ENCODE assay signal across 1 cellular context in genomic region chr2:61582191-61582590, GRCh38.
TF ChIP-seq lines count a peak whose summit lies in the region.

No MANE protein-coding gene starts in this region.

TF ChIP-seq in GM12878, 131 proteins besides CTCF, POLR2A, EP300 and RAD21:
- TF ChIP-seq PBX3 (IDR thresholded peaks at IDR 0.05; ENCODE audit: insufficient replicate concordance, low read depth, low read length) (no peak), SRF (IDR thresholded peaks at IDR 0.05; ENCODE audit: low read depth in 2 of 2, low read length in 2 of 2) (no peak), CHD2 (IDR thresholded peaks at IDR 0.05; ENCODE audit: borderline replicate concordance, low read depth, low read length) (no peak), ZBTB11 (CRISPR knock-in tag; IDR thresholded peaks at IDR 0.05) (no peak), TBL1XR1 (IDR thresholded peaks at IDR 0.05; ENCODE audit: low read depth, low read length) (no peak), PRDM15 (CRISPR knock-in tag; IDR thresholded peaks at IDR 0.05) (no peak), YY1 (IDR thresholded peaks at IDR 0.05; ENCODE audit: low read depth, low read length) (no peak), TCF3 (IDR thresholded peaks at IDR 0.05; ENCODE audit: borderline replicate concordance, insufficient read depth, low read depth, low read length) (no peak), ATF3 (IDR thresholded peaks at IDR 0.05; ENCODE audit: borderline replicate concordance, extremely low read depth, low read depth, low read length) (no peak), ZBTB40 (IDR thresholded peaks at IDR 0.05; ENCODE audit: borderline replicate concordance) (no peak), HDAC6 (IDR thresholded peaks at IDR 0.05; ENCODE audit: unreplicated experiment) (no peak), PML (IDR thresholded peaks at IDR 0.05; ENCODE audit: low read length) (no peak), EZH2 (IDR thresholded peaks at IDR 0.05; ENCODE audit: borderline replicate concordance, control insufficient read depth, low read depth, low read length) (no peak), ZBED1 (IDR thresholded peaks at IDR 0.05; ENCODE audit: borderline replicate concordance) (no peak), CHD1 (IDR thresholded peaks at IDR 0.05; ENCODE audit: low read depth, low read length) (no peak), MEF2B (IDR thresholded peaks at IDR 0.05; ENCODE audit: partially characterized antibody, poor library complexity, severe bottlenecking) (no peak), JUND (IDR thresholded peaks at IDR 0.05; ENCODE audit: low read depth, low read length) (no peak)
